1 cellular context compared by ENCODE assay signal in the genomic region with DNA sequence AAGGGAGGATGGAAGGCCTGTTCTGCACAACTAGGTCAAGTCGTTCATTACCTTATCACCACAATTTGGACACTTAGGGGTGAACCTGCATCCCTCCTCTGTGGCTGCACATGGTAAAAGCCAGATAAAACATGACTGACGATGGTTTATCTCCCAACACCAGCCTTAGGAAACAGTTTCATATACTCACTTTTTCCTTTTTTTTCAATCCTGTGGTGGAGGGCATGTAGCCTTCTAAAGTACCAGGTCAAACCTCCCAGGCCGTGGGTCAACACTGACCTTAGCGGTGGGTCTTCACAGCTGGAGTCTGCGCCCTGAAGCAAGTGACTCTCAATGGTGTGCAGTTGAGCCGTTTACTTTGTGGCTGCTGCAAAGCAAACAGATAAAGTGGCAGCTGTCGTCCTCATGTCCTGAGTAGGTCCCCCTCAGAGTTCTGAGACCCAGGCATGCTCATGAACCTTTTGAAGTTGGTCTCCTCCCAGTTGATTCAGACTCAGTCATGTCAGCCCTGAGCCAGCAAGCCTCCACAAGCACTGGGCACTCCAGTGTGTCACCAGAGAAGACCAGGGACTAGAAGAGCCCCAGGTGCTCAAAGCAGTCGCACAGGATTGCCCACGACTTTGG.
TF ChIP-seq lines count a peak whose summit lies in the region.

No MANE protein-coding gene starts in this region.

TF ChIP-seq in HepG2, 621 proteins besides CTCF, POLR2A, EP300 and RAD21 (continued from another document and continues in another):
- TF ChIP-seq PPARG (CRISPR knock-in tag; conservative IDR thresholded peaks at IDR 0.05), result no peak
- no peak for TF ChIP-seq SETDB1 (CRISPR knock-in tag; IDR thresholded peaks at IDR 0.05; ENCODE audit: borderline replicate concordance)
- TF ChIP-seq, protein P1, sequence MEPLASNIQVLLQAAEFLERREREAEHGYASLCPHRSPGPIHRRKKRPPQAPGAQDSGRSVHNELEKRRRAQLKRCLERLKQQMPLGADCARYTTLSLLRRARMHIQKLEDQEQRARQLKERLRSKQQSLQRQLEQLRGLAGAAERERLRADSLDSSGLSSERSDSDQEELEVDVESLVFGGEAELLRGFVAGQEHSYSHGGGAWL (CRISPR knock-in tag; IDR thresholded peaks at IDR 0.05), result no peak
- TF ChIP-seq, protein P2, sequence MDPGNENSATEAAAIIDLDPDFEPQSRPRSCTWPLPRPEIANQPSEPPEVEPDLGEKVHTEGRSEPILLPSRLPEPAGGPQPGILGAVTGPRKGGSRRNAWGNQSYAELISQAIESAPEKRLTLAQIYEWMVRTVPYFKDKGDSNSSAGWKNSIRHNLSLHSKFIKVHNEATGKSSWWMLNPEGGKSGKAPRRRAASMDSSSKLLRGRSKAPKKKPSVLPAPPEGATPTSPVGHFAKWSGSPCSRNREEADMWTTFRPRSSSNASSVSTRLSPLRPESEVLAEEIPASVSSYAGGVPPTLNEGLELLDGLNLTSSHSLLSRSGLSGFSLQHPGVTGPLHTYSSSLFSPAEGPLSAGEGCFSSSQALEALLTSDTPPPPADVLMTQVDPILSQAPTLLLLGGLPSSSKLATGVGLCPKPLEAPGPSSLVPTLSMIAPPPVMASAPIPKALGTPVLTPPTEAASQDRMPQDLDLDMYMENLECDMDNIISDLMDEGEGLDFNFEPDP (CRISPR knock-in tag; conservative IDR thresholded peaks at IDR 0.05), result no peak
- no peak for TF ChIP-seq BRD4 (CRISPR knock-in tag; IDR thresholded peaks at IDR 0.05)
- no peak for TF ChIP-seq ZNF570 (CRISPR knock-in tag; IDR thresholded peaks at IDR 0.05; ENCODE audit: borderline replicate concordance)
- no peak for TF ChIP-seq HOXA9 (CRISPR knock-in tag; IDR thresholded peaks at IDR 0.05; ENCODE audit: borderline replicate concordance)
- TF ChIP-seq, protein P3, sequence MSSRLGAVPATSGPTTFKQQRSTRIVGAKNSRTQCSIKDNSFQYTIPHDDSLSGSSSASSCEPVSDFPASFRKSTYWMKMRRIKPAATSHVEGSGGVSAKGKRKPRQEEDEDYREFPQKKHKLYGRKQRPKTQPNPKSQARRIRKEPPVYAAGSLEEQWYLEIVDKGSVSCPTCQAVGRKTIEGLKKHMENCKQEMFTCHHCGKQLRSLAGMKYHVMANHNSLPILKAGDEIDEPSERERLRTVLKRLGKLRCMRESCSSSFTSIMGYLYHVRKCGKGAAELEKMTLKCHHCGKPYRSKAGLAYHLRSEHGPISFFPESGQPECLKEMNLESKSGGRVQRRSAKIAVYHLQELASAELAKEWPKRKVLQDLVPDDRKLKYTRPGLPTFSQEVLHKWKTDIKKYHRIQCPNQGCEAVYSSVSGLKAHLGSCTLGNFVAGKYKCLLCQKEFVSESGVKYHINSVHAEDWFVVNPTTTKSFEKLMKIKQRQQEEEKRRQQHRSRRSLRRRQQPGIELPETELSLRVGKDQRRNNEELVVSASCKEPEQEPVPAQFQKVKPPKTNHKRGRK (CRISPR knock-in tag; IDR thresholded peaks at IDR 0.05), result no peak
- TF ChIP-seq, protein P4, sequence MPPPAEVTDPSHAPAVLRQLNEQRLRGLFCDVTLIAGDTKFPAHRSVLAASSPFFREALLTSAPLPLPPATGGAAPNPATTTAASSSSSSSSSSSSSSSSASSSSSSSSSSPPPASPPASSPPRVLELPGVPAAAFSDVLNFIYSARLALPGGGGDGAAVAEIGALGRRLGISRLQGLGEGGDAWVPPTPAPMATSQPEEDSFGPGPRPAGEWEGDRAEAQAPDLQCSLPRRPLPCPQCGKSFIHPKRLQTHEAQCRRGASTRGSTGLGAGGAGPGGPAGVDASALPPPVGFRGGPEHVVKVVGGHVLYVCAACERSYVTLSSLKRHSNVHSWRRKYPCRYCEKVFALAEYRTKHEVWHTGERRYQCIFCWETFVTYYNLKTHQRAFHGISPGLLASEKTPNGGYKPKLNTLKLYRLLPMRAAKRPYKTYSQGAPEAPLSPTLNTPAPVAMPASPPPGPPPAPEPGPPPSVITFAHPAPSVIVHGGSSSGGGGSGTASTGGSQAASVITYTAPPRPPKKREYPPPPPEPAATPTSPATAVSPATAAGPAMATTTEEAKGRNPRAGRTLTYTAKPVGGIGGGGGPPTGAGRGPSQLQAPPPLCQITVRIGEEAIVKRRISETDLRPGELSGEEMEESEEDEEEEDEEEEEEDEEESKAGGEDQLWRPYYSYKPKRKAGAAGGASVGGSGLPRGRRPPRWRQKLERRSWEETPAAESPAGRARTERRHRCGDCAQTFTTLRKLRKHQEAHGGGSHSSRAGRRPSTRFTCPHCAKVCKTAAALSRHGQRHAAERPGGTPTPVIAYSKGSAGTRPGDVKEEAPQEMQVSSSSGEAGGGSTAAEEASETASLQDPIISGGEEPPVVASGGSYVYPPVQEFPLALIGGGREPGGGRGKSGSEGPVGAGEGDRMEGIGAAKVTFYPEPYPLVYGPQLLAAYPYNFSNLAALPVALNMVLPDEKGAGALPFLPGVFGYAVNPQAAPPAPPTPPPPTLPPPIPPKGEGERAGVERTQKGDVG (CRISPR knock-in tag; IDR thresholded peaks at IDR 0.05; ENCODE audit: borderline replicate concordance), result peak; percentile 84; the same call in 1 of the 2 replicates
- no peak for TF ChIP-seq ZNF33A (CRISPR knock-in tag; IDR thresholded peaks at IDR 0.05; ENCODE audit: borderline replicate concordance)
- TF ChIP-seq ZBTB21 (CRISPR knock-in tag; IDR thresholded peaks at IDR 0.05), result no peak
- TF ChIP-seq, protein P5, sequence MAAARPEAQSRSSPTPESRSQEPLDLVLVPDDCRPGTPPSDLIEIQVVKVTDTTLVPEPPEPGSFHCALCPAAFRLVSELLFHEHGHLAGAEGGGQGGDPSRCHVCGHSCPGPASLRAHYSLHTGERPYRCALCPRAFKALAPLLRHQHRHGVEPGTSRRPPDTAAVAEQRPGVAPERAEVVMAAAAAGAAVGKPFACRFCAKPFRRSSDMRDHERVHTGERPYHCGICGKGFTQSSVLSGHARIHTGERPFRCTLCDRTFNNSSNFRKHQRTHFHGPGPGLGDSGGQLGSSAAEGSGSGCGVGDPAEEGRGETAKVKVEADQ (CRISPR knock-in tag; IDR thresholded peaks at IDR 0.05; ENCODE audit: borderline replicate concordance), result no peak
- TF ChIP-seq ZNF12 (CRISPR knock-in tag; IDR thresholded peaks at IDR 0.05), result no peak
- TF ChIP-seq ZNF850 (CRISPR knock-in tag; conservative IDR thresholded peaks at IDR 0.05), result no peak
- TF ChIP-seq, protein P6, sequence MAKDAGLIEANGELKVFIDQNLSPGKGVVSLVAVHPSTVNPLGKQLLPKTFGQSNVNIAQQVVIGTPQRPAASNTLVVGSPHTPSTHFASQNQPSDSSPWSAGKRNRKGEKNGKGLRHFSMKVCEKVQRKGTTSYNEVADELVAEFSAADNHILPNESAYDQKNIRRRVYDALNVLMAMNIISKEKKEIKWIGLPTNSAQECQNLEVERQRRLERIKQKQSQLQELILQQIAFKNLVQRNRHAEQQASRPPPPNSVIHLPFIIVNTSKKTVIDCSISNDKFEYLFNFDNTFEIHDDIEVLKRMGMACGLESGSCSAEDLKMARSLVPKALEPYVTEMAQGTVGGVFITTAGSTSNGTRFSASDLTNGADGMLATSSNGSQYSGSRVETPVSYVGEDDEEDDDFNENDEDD (CRISPR knock-in tag; IDR thresholded peaks at IDR 0.05; ENCODE audit: borderline replicate concordance), result peak; percentile 51; the same call in 1 of the 2 replicates
- TF ChIP-seq KDM3A (CRISPR knock-in tag; IDR thresholded peaks at IDR 0.05; ENCODE audit: low read depth), result 0 out of 2 replicates have a peak, but pooled peaks have one; percentile 48
- no peak for TF ChIP-seq DPF2 (CRISPR knock-in tag; IDR thresholded peaks at IDR 0.05; ENCODE audit: borderline replicate concordance, low read depth)
- TF ChIP-seq, protein P7, sequence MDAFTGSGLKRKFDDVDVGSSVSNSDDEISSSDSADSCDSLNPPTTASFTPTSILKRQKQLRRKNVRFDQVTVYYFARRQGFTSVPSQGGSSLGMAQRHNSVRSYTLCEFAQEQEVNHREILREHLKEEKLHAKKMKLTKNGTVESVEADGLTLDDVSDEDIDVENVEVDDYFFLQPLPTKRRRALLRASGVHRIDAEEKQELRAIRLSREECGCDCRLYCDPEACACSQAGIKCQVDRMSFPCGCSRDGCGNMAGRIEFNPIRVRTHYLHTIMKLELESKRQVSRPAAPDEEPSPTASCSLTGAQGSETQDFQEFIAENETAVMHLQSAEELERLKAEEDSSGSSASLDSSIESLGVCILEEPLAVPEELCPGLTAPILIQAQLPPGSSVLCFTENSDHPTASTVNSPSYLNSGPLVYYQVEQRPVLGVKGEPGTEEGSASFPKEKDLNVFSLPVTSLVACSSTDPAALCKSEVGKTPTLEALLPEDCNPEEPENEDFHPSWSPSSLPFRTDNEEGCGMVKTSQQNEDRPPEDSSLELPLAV (CRISPR knock-in tag; conservative IDR thresholded peaks at IDR 0.05; ENCODE audit: low read depth), result no peak
- TF ChIP-seq ZSCAN29 (CRISPR knock-in tag; conservative IDR thresholded peaks at IDR 0.05), result 0 out of 2 replicates have a peak, but pooled peaks have one; percentile 71
- TF ChIP-seq ZNF333 (CRISPR knock-in tag; IDR thresholded peaks at IDR 0.05; ENCODE audit: borderline replicate concordance), result no peak
- no peak for TF ChIP-seq EEA1 (CRISPR knock-in tag; IDR thresholded peaks at IDR 0.05; ENCODE audit: borderline replicate concordance)
- no peak; the same call in 1 of the 2 replicates for TF ChIP-seq KDM6A (CRISPR knock-in tag; IDR thresholded peaks at IDR 0.05; ENCODE audit: low read depth)
- TF ChIP-seq ZNF441 (CRISPR knock-in tag; IDR thresholded peaks at IDR 0.05; ENCODE audit: borderline replicate concordance), result peak; percentile 25; the same call in 1 of the 2 replicates
- no peak for TF ChIP-seq MTF2 (CRISPR knock-in tag; IDR thresholded peaks at IDR 0.05; ENCODE audit: borderline replicate concordance)
- TF ChIP-seq, protein P8, sequence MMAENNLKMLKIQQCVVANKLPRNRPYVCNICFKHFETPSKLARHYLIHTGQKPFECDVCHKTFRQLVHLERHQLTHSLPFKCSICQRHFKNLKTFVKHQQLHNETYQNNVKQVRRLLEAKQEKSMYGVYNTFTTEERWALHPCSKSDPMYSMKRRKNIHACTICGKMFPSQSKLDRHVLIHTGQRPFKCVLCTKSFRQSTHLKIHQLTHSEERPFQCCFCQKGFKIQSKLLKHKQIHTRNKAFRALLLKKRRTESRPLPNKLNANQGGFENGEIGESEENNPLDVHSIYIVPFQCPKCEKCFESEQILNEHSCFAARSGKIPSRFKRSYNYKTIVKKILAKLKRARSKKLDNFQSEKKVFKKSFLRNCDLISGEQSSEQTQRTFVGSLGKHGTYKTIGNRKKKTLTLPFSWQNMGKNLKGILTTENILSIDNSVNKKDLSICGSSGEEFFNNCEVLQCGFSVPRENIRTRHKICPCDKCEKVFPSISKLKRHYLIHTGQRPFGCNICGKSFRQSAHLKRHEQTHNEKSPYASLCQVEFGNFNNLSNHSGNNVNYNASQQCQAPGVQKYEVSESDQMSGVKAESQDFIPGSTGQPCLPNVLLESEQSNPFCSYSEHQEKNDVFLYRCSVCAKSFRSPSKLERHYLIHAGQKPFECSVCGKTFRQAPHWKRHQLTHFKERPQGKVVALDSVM (CRISPR knock-in tag; IDR thresholded peaks at IDR 0.05), result peak; percentile 66
- TF ChIP-seq DMAP1 (CRISPR knock-in tag; IDR thresholded peaks at IDR 0.05), result no peak; the same call in 1 of the 2 replicates
- no peak for TF ChIP-seq ZBTB8A (CRISPR knock-in tag; IDR thresholded peaks at IDR 0.05; ENCODE audit: borderline replicate concordance, low read depth)
- no peak; the same call in 1 of the 2 replicates for TF ChIP-seq FOXK2 (IDR thresholded peaks at IDR 0.05)
- TF ChIP-seq SIN3A (IDR thresholded peaks at IDR 0.05; ENCODE audit: borderline replicate concordance, low read depth, low read length), result peak; percentile 57; the same call in 1 of the 2 replicates
- no peak for TF ChIP-seq KMT2B (CRISPR knock-in tag; IDR thresholded peaks at IDR 0.05)
- no peak for TF ChIP-seq ZNF546 (CRISPR knock-in tag; conservative IDR thresholded peaks at IDR 0.05)
- TF ChIP-seq MTF1 (CRISPR knock-in tag; IDR thresholded peaks at IDR 0.05), result no peak
- no peak for TF ChIP-seq ZNF530 (CRISPR knock-in tag; IDR thresholded peaks at IDR 0.05; ENCODE audit: low read depth)
- peak; percentile 66; the same call in 1 of the 2 replicates for TF ChIP-seq ZNF350 (CRISPR knock-in tag; IDR thresholded peaks at IDR 0.05; ENCODE audit: borderline replicate concordance, low read depth)
- TF ChIP-seq JUND (CRISPR knock-in tag; IDR thresholded peaks at IDR 0.05), result peak; percentile 47; the same call in 1 of the 2 replicates
- TF ChIP-seq NCOA1 (CRISPR knock-in tag; IDR thresholded peaks at IDR 0.05), result no peak
- no peak for TF ChIP-seq NFE2 (CRISPR knock-in tag; IDR thresholded peaks at IDR 0.05)
- TF ChIP-seq ZNF33B (CRISPR knock-in tag; IDR thresholded peaks at IDR 0.05), result no peak
- peak; percentile 22; the same call in 1 of the 2 replicates for TF ChIP-seq HNF4G (IDR thresholded peaks at IDR 0.05; ENCODE audit: borderline replicate concordance, low read depth, low read length)
- no peak; the same call in 1 of the 2 replicates for TF ChIP-seq HNF4G (CRISPR knock-in tag; IDR thresholded peaks at IDR 0.05; ENCODE audit: borderline replicate concordance, low read depth)
- TF ChIP-seq, protein P9, sequence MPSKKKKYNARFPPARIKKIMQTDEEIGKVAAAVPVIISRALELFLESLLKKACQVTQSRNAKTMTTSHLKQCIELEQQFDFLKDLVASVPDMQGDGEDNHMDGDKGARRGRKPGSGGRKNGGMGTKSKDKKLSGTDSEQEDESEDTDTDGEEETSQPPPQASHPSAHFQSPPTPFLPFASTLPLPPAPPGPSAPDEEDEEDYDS (CRISPR knock-in tag; IDR thresholded peaks at IDR 0.05), result peak; percentile 42; the same call in 1 of the 2 replicates
- TF ChIP-seq BORCS8-MEF2B (CRISPR knock-in tag; IDR thresholded peaks at IDR 0.05), result peak; percentile 77; the same call in 1 of the 2 replicates
- TF ChIP-seq, protein P10, sequence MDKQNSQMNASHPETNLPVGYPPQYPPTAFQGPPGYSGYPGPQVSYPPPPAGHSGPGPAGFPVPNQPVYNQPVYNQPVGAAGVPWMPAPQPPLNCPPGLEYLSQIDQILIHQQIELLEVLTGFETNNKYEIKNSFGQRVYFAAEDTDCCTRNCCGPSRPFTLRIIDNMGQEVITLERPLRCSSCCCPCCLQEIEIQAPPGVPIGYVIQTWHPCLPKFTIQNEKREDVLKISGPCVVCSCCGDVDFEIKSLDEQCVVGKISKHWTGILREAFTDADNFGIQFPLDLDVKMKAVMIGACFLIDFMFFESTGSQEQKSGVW (CRISPR knock-in tag; IDR thresholded peaks at IDR 0.05; ENCODE audit: borderline replicate concordance), result no peak
